In genomic region chr5:163890211-163890610, GRCh38 we compare ENCODE assay signal across 7 cellular contexts.
"Had no signal": no experiment of that assay in that cellular context is flagged by ENCODE, and none has a peak within 500 bp of the region (broad histone marks: within the 10 kb centered on the region; RNA-seq: fewer than 3 reads in every experiment).

No MANE protein-coding gene starts in this region.

- H3K4me3 ChIP-seq: K562 had no signal

- FAIRE-seq: HepG2, HTR-8/SVneo, K562 had no signal

- H3K27ac Mint-ChIP-seq: IgD-negative memory B cell had no signal

- H3K4me3 Mint-ChIP-seq: IgD-negative memory B cell had no signal

- ATAC-seq: HepG2, K562 had no signal

- H3K27me3 Mint-ChIP-seq: IgD-negative memory B cell had no signal

- DNase-seq: KBM-7, KG1 had no signal

- H3K36me3 Mint-ChIP-seq: IgD-negative memory B cell had no signal

- H3K9me3 Mint-ChIP-seq: IgD-negative memory B cell had no signal

- H3K27ac ChIP-seq: HL-60 had no signal
